1 cellular context compared by ENCODE assay signal in genomic region chr1:94801919-94802546, GRCh38.
TF ChIP-seq lines count a peak whose summit lies in the region.

No MANE protein-coding gene starts in this region.

TF ChIP-seq in HEK293, 187 proteins besides CTCF, POLR2A, EP300 and RAD21 (continued from another document):
- TF ChIP-seq TSHZ1 (tag by site-specific recombination; IDR thresholded peaks at IDR 0.05; ENCODE audit: borderline replicate concordance) = no peak
- no peak for TF ChIP-seq ZNF324 (tag by site-specific recombination; IDR thresholded peaks at IDR 0.05)
- no peak for TF ChIP-seq ZNF132 (tag by site-specific recombination; IDR thresholded peaks at IDR 0.05; ENCODE audit: borderline replicate concordance)
- TF ChIP-seq MYNN (tag by site-specific recombination; IDR thresholded peaks at IDR 0.05; ENCODE audit: borderline replicate concordance) = 0 out of 2 replicates have a peak, but pooled peaks have one; percentile 58
- no peak for TF ChIP-seq ZNF544 (tag by site-specific recombination; IDR thresholded peaks at IDR 0.05)
- TF ChIP-seq REST (tag by site-specific recombination; IDR thresholded peaks at IDR 0.05) = no peak
- no peak for TF ChIP-seq BCL6B (tag by site-specific recombination; IDR thresholded peaks at IDR 0.05)
- TF ChIP-seq ZNF274 (IDR thresholded peaks at IDR 0.05; ENCODE audit: low read length) = no peak
- no peak for TF ChIP-seq ZNF274 (tag by site-specific recombination; IDR thresholded peaks at IDR 0.05; ENCODE audit: borderline replicate concordance)
- no peak for TF ChIP-seq ZNF645 (tag by site-specific recombination; IDR thresholded peaks at IDR 0.05)
- no peak for TF ChIP-seq ATF2 (tag by site-specific recombination; IDR thresholded peaks at IDR 0.05; ENCODE audit: low read depth)
- 0 out of 2 replicates have a peak, but pooled peaks have one; percentile 20 for TF ChIP-seq ZBTB17 (tag by site-specific recombination; IDR thresholded peaks at IDR 0.05)
- TF ChIP-seq ZNF394 (tag by site-specific recombination; IDR thresholded peaks at IDR 0.05; ENCODE audit: borderline replicate concordance) = no peak
- no peak for TF ChIP-seq AEBP2 (tag by site-specific recombination; IDR thresholded peaks at IDR 0.05; ENCODE audit: borderline replicate concordance)
- TF ChIP-seq ZNF16 (tag by site-specific recombination; IDR thresholded peaks at IDR 0.05; ENCODE audit: low read depth) = no peak
- 0 out of 2 replicates have a peak, but pooled peaks have one; percentile 11 for TF ChIP-seq ZNF335 (tag by site-specific recombination; conservative IDR thresholded peaks at IDR 0.05)
- no peak for TF ChIP-seq ZNF423 (tag by site-specific recombination; IDR thresholded peaks at IDR 0.05)
- no peak for TF ChIP-seq KLF10 (tag by site-specific recombination; IDR thresholded peaks at IDR 0.05)
- TF ChIP-seq ZNF623 (tag by site-specific recombination; IDR thresholded peaks at IDR 0.05) = no peak
- no peak for TF ChIP-seq ZNF157 (tag by site-specific recombination; IDR thresholded peaks at IDR 0.05)
- TF ChIP-seq TCF7L2 (IDR thresholded peaks at IDR 0.05; ENCODE audit: borderline replicate concordance, low read depth, low read length) = no peak
- peak; percentile 73; the same call in 1 of the 2 replicates for TF ChIP-seq ZNF692 (tag by site-specific recombination; IDR thresholded peaks at IDR 0.05)
- TF ChIP-seq ZNF138 (tag by site-specific recombination; IDR thresholded peaks at IDR 0.05; ENCODE audit: borderline replicate concordance) = no peak
- TF ChIP-seq ZNF449 (tag by site-specific recombination; IDR thresholded peaks at IDR 0.05) = no peak
- TF ChIP-seq ZBTB6 (tag by site-specific recombination; IDR thresholded peaks at IDR 0.05) = peak; percentile 66; the same call in 1 of the 2 replicates
- no peak for TF ChIP-seq ZNF184 (tag by site-specific recombination; IDR thresholded peaks at IDR 0.05)
